ENCODE assay signal across 33 cellular contexts in genomic region chr1:20167126-20167525, GRCh38. TPM values are rescaled to one million over a fixed set of nuclear protein-coding genes. Genes with fewer than 3 reads are reported as not detected.
"Had no signal": no experiment of that assay in that cellular context is flagged by ENCODE, and none has a peak within 500 bp of the region (broad histone marks: within the 10 kb centered on the region; RNA-seq: fewer than 3 reads in every experiment).

No MANE protein-coding gene starts in this region.

- H3K36me3 ChIP-seq: brain microvascular endothelial cell, esophagus squamous epithelium, ovary, transverse colon, WERI-Rb-1 had no signal

- H3K9me3 ChIP-seq: ovary, testis, transverse colon had no signal

- H3K27ac ChIP-seq: brain microvascular endothelial cell, epithelial cell of prostate, ovary, testis, WERI-Rb-1 had no signal

- DNase-seq: activated CD4-positive, alpha-beta T cell treated with anti-CD3 and anti-CD28 coated beads for 48 hours; activated CD4-positive, alpha-beta T cell treated with anti-CD3 and anti-CD28 coated beads, Interleukin-2, amount 50 U/mL, for 48 hours; activated CD8-positive, alpha-beta memory T cell treated with anti-CD3 and anti-CD28 coated beads for 24 hours; activated effector memory CD4-positive, alpha-beta T cell treated with anti-CD3 and anti-CD28 coated beads, Interleukin-2, amount 50 U/mL, for 16 hours; activated naive CD4-positive, alpha-beta T cell treated with anti-CD3 and anti-CD28 coated beads for 36 hours; amniotic stem cell; brain microvascular endothelial cell; central memory CD4-positive, alpha-beta T cell; esophagus squamous epithelium; glutamatergic neuron; left cardiac atrium; naive thymus-derived CD4-positive, alpha-beta T cell; ovary; retina; stimulated activated CD4-positive, alpha-beta T cell treated with anti-CD3 and anti-CD28 coated beads, Interleukin-2, amount 100 ng/mL, for 24 hours; stimulated activated naive CD4-positive, alpha-beta T cell; SW 1271; T-helper 9 cell; testis; transverse colon; WERI-Rb-1 had no signal

- ATAC-seq: activated CD4-positive, CD25-positive, alpha-beta regulatory T cell treated with anti-CD3 and anti-CD28 coated beads, Interleukin-2, amount 50 U/mL, for 24 hours; left cardiac atrium; naive thymus-derived CD4-positive, alpha-beta T cell had no signal

- H3K4me2 ChIP-seq: smooth muscle cell had no signal

- H3K27me3 ChIP-seq: ovary, testis, transverse colon had no signal

- FAIRE-seq: astrocyte, frontal cortex, islet of Langerhans had no signal

- H3K4me3 ChIP-seq: esophagus squamous epithelium, ovary, smooth muscle cell, testis, transverse colon had no signal

RNA-seq across cellular contexts. Expression of gene PLA2G2C, which starts 19.2 kb away (rescaled TPM):
- total RNA-seq: astrocyte, frontal cortex, left cardiac atrium, liver, ovary, progenitor cell of endocrine pancreas, urinary bladder had no signal
- polyA plus RNA-seq: liver; naive thymus-derived CD4-positive, alpha-beta T cell; neural cell; smooth muscle cell; urinary bladder had no signal

RNA-seq across cellular contexts. Expression of gene PLA2G2F, which starts 28.0 kb away (rescaled TPM):
- total RNA-seq: activated naive CD4-positive, alpha-beta T cell treated with anti-CD3 and anti-CD28 coated beads for 36 hours; activated T-helper 1 cell treated with anti-CD3 and anti-CD28 coated beads, Interleukin-12 subunit alpha, Interleukin-12 subunit beta, Interleukin-2, Interleukin-4 antibody, amounts not matched to agents 30 ng/mL and 10 ng/mL and 1 ng/mL, durations not matched to agents 14 hours and 24 hours and 36 hours; frontal cortex; left cardiac atrium; mesothelial cell of epicardium; naive thymus-derived CD4-positive, alpha-beta T cell; progenitor cell of endocrine pancreas; testis had no signal
- polyA plus RNA-seq: liver; naive thymus-derived CD4-positive, alpha-beta T cell; neural cell had no signal

RNA-seq across cellular contexts. Expression of gene PLA2G2D, which starts 47.8 kb away (rescaled TPM):
- total RNA-seq: activated T-helper 1 cell treated with anti-CD3 and anti-CD28 coated beads, Interleukin-12 subunit alpha, Interleukin-12 subunit beta, Interleukin-2, Interleukin-4 antibody, amounts not matched to agents 30 ng/mL and 10 ng/mL and 1 ng/mL, durations not matched to agents 14 hours and 24 hours and 36 hours; astrocyte; frontal cortex; left cardiac atrium; mesothelial cell of epicardium; naive thymus-derived CD4-positive, alpha-beta T cell; progenitor cell of endocrine pancreas; smooth muscle cell; urinary bladder had no signal
- polyA plus RNA-seq: naive thymus-derived CD4-positive, alpha-beta T cell; neural cell; smooth muscle cell; urinary bladder had no signal
